ENCODE assay signal across 1 cellular context in genomic region chr1:25807480-25808390, GRCh38.
TF ChIP-seq lines count a peak whose summit lies in the region.

No MANE protein-coding gene starts in this region.

TF ChIP-seq in IMR-90, 13 proteins besides CTCF, POLR2A, EP300 and RAD21 (continued from another document):
- TF ChIP-seq MXI1 (IDR thresholded peaks at IDR 0.05; ENCODE audit: borderline replicate concordance, low read depth, low read length) (no peak), MAZ (IDR thresholded peaks at IDR 0.05; ENCODE audit: borderline replicate concordance, low read depth, low read length) (no peak), FOS (IDR thresholded peaks at IDR 0.05; ENCODE audit: low read depth, low read length) (no peak), RFX5 (IDR thresholded peaks at IDR 0.05; ENCODE audit: low read depth, low read length) (no peak), SMC3 (IDR thresholded peaks at IDR 0.05; ENCODE audit: low read depth, low read length) (no peak), CHD1 (IDR thresholded peaks at IDR 0.05; ENCODE audit: low read depth, low read length) (no peak), NFE2L2 (IDR thresholded peaks at IDR 0.05; ENCODE audit: low read depth, low read length) (no peak), ELK1 (IDR thresholded peaks at IDR 0.05; ENCODE audit: borderline replicate concordance, low read depth, low read length) (no peak), MAFK (IDR thresholded peaks at IDR 0.05; ENCODE audit: low read depth, low read length) (no peak), BHLHE40 (IDR thresholded peaks at IDR 0.05; ENCODE audit: low read depth, low read length) (no peak)
